Comparison of ENCODE assay signal across 12 cellular contexts in the genomic region with DNA sequence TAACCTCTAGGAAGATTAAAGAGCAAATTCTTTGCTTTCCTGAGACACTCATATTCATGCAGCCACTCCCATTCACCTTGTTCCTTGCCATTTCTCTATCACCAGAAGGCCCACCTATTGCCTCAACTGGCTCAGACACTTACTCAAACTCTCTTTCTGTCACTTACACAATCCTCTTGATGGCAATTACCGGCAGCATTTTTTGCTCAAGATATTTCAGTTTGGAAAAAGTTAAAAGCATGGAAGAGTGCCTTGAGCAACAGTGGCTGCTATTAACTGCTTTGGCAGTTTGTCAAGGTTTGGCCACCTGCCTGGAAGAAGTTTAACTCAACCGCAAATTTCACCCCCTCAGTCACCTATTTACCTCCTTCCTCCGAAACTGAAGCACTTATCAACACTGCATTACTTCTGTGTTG.
DNase-seq lines count a peak whose midpoint lies in the region; TF ChIP-seq lines count a peak whose summit lies in the region.
"Had no signal": no experiment of that assay in that cellular context is flagged by ENCODE, and none has a peak within 500 bp of the region (broad histone marks: within the 10 kb centered on the region; RNA-seq: fewer than 3 reads in every experiment).

No MANE protein-coding gene starts in this region.

- H3K4me3 Mint-ChIP-seq in CD8-positive, alpha-beta memory T cell, result no peak overlapping the region
- H3K4me3 Mint-ChIP-seq: activated naive CD4-positive, alpha-beta T cell treated with anti-CD3 and anti-CD28 coated beads for 36 hours had no signal

- CTCF ChIA-PET in CD8-positive, alpha-beta memory T cell (lab: Charles Lee), result no interaction called here

- H3K4me3 ChIP-seq in AG10803 (ENCODE audit: low read length), result no peak overlapping the region
- H3K4me3 ChIP-seq in CD8-positive, alpha-beta memory T cell (ENCODE audit: low read length), result no peak overlapping the region
- H3K4me3 ChIP-seq: tibial nerve had no signal

- DNase-seq in AG10803 (ENCODE audit: low read depth) (peak; percentile 13), NCI-H128 (lab: John Stamatoyannopoulos, UW; ENCODE audit: unreplicated experiment) (peak; percentile 15), astrocyte of the hippocampus (ENCODE audit: low read depth, low spot score) (peak; percentile 88), kidney tubule cell (ENCODE audit: low spot score) (peak; percentile 70), NCI-H1092 treated with DMSO at 0.1 percent for 48 hours (lab: John Stamatoyannopoulos, UW) (no peak)
- no peak for DNase-seq in CD8-positive, alpha-beta memory T cell
- DNase-seq in activated CD4-positive, CD25-positive, alpha-beta regulatory T cell (lab: John Stamatoyannopoulos, UW), result no peak
- DNase-seq in stimulated activated naive CD4-positive, alpha-beta T cell treated with Interleukin-2 at 50 U/mL for 16 hours (lab: John Stamatoyannopoulos, UW), result no peak
- DNase-seq: activated naive CD4-positive, alpha-beta T cell treated with anti-CD3 and anti-CD28 coated beads for 36 hours; cerebellar nuclear complex; NCI-H526 treated with DMSO at 0.1 percent for 48 hours had no signal

- no peaks in the 10 kb centered on the region for H3K4me1 ChIP-seq in CD8-positive, alpha-beta memory T cell (ENCODE audit: insufficient read depth, low read length)

- H3K4me1 Mint-ChIP-seq in CD8-positive, alpha-beta memory T cell, result no peaks in the 10 kb centered on the region

- no peak for TF ChIP-seq CTCF in AG10803 (conservative IDR thresholded peaks at IDR 0.05; ENCODE audit: low read length)

- H3K27me3 Mint-ChIP-seq in CD8-positive, alpha-beta memory T cell, result no peaks in the 10 kb centered on the region

- H3K27ac ChIP-seq in CD8-positive, alpha-beta memory T cell (ENCODE audit: low read depth, low read length), result no peak overlapping the region
- H3K27ac ChIP-seq: tibial nerve had no signal

- no peak overlapping the region for H3K27ac Mint-ChIP-seq in CD8-positive, alpha-beta memory T cell
- H3K27ac Mint-ChIP-seq: activated naive CD4-positive, alpha-beta T cell treated with anti-CD3 and anti-CD28 coated beads for 36 hours had no signal

- no peaks in the 10 kb centered on the region for H3K9me3 ChIP-seq in CD8-positive, alpha-beta memory T cell (ENCODE audit: low read length)
- H3K9me3 ChIP-seq: tibial nerve had no signal

- peaks cover 3 to 31% (median 17%) of the 10 kb centered on the region in 5 donors for H3K9me3 Mint-ChIP-seq in CD8-positive, alpha-beta memory T cell

- H3K27me3 ChIP-seq in CD8-positive, alpha-beta memory T cell (ENCODE audit: insufficient read depth, low read length, poor library complexity, severe bottlenecking), result no peaks in the 10 kb centered on the region
- H3K27me3 ChIP-seq: tibial nerve had no signal

- H3K36me3 ChIP-seq in CD8-positive, alpha-beta memory T cell (ENCODE audit: insufficient read depth, low read length), result no peaks in the 10 kb centered on the region
- H3K36me3 ChIP-seq: tibial nerve had no signal

- POLR2A ChIA-PET in CD8-positive, alpha-beta memory T cell (lab: Charles Lee), result no interaction called here

- no peaks in the 10 kb centered on the region for H3K36me3 Mint-ChIP-seq in CD8-positive, alpha-beta memory T cell

Comparison
In these comparisons a context has a peak if more than half of its experiments do, and no peak if none do; other contexts are left out.
1. DNase-seq: peak in AG10803 (single experiment), NCI-H128 (single experiment), astrocyte of the hippocampus (single experiment) and kidney tubule cell (single experiment); none in CD8-positive, alpha-beta memory T cell (0 of 5), activated CD4-positive, CD25-positive, alpha-beta regulatory T cell (0 of 4), stimulated activated naive CD4-positive, alpha-beta T cell treated with Interleukin-2 at 50 U/mL for 16 hours (single experiment) and NCI-H1092 treated with DMSO at 0.1 percent for 48 hours (single experiment).